ENCODE assay signal across 1 cellular context in genomic region chr2:80326861-80327260, GRCh38.
TF ChIP-seq lines count a peak whose summit lies in the region.

No MANE protein-coding gene starts in this region.

TF ChIP-seq in SK-N-SH, 30 proteins besides CTCF, POLR2A, EP300 and RAD21 (continued from another document):
- no peak for TF ChIP-seq REST (IDR thresholded peaks at IDR 0.05; ENCODE audit: low read depth, low read length)
